Comparison of ENCODE assay signal across 30 cellular contexts in genomic region chr21:37421306-37421705, GRCh38.
"Had no signal": no experiment of that assay in that cellular context is flagged by ENCODE, and none has a peak within 500 bp of the region (broad histone marks: within the 10 kb centered on the region; RNA-seq: fewer than 3 reads in every experiment).

No MANE protein-coding gene starts in this region.

- H3K36me3 ChIP-seq: adrenal gland had no signal

- H3K9me3 ChIP-seq: adrenal gland, body of pancreas, esophagus muscularis mucosa, gastroesophageal sphincter had no signal

- H3K27ac ChIP-seq: adrenal gland, body of pancreas, esophagus muscularis mucosa, foreskin keratinocyte, gastroesophageal sphincter, WERI-Rb-1 had no signal

- DNase-seq: activated B cell treated with CpG ODN at 0.5 μM for 24 hours; activated CD4-positive, alpha-beta memory T cell treated with anti-CD3 and anti-CD28 coated beads for 36 hours; activated CD4-positive, alpha-beta T cell treated with anti-CD3 and anti-CD28 coated beads, Interleukin-2, amount 10 ng/mL, durations not matched to agents 24 days and 14 days; activated CD8-positive, alpha-beta memory T cell treated with anti-CD3 and anti-CD28 coated beads, Interleukin-2, amount 10 ng/mL, durations not matched to agents 7 days and 5 days; activated CD8-positive, alpha-beta memory T cell treated with anti-CD3 and anti-CD28 coated beads, Interleukin-2, amount 50 U/mL, for 4 hours; activated CD8-positive, alpha-beta T cell treated with anti-CD3 and anti-CD28 coated beads, Interleukin-2, amount 10 ng/mL, durations not matched to agents 7 days and 5 days; activated effector memory CD4-positive, alpha-beta T cell treated with anti-CD3 and anti-CD28 coated beads, Interleukin-2, amount 50 U/mL, for 16 hours; activated naive CD4-positive, alpha-beta T cell treated with anti-CD3 and anti-CD28 coated beads for 36 hours; activated naive CD8-positive, alpha-beta T cell treated with anti-CD3 and anti-CD28 coated beads for 36 hours; activated naive CD8-positive, alpha-beta T cell treated with anti-CD3 and anti-CD28 coated beads, Interleukin-2, amount 50 U/mL, for 24 hours; activated T-cell treated with anti-CD3 and anti-CD28 coated beads, Interleukin-2, amount 50 U/mL, for 1 hour; activated T-cell treated with anti-CD3 and anti-CD28 coated beads, Interleukin-2, amount 50 U/mL, for 48 hours; adrenal gland; amygdala; aorta; body of pancreas; caudate nucleus; cortex of kidney; dermis blood vessel endothelial cell; effector CD4-positive, alpha-beta T cell; effector memory CD8-positive, alpha-beta T cell; erythroblast; foreskin keratinocyte; T-cell; T1000; WERI-Rb-1 had no signal

- FAIRE-seq: colon had no signal

- H3K4me3 ChIP-seq: adrenal gland, body of pancreas, esophagus muscularis mucosa, gastroesophageal sphincter had no signal

- ATAC-seq: activated CD4-positive, CD25-positive, alpha-beta regulatory T cell treated with anti-CD3 and anti-CD28 coated beads, Interleukin-2, amount 50 U/mL, for 24 hours; activated CD8-positive, alpha-beta memory T cell treated with anti-CD3 and anti-CD28 coated beads, Interleukin-2, amount 10 ng/mL, durations not matched to agents 7 days and 5 days; activated CD8-positive, alpha-beta T cell treated with anti-CD3 and anti-CD28 coated beads, Interleukin-2, amount 10 ng/mL, durations not matched to agents 7 days and 5 days; activated naive CD8-positive, alpha-beta T cell treated with anti-CD3 and anti-CD28 coated beads, Interleukin-2, amount 50 U/mL, for 24 hours; body of pancreas; effector memory CD8-positive, alpha-beta T cell; foreskin keratinocyte; gastroesophageal sphincter; T-cell had no signal

- H3K27me3 ChIP-seq: adrenal gland, body of pancreas, esophagus muscularis mucosa, foreskin keratinocyte, gastroesophageal sphincter had no signal
